17 cellular contexts compared by ENCODE assay signal in the genomic region with DNA sequence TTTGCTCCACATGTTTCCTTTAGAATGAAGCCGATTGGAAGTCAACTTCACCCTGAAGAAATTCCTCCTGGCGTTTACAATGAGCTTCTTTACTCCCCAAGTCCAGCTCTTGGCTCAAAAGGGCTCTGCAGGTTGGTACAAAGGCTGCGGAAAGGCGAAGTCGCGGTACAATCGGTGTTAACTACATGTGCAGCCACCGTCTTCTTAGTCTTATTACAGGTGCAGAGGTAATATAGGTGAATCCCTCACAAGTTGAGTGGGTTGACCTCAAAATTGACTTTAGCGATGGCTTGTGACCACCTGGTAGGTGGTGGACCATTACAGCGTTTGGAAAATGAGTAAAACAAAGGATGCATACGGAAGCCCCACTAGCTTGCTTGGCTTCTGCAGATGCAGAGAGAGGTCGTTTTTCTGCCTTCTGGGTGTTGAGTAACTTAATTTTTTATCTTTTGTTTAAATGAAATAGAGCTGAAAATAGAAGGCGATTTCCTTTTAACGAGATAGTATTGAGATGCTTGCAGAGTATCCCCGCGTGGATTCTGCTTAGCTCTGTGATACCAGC.
A peak's percentile ranks its signal among the peaks of the same experiment; 100 is the strongest.
DNase-seq lines count a peak whose midpoint lies in the region; ATAC-seq and TF ChIP-seq lines count a peak whose summit lies in the region.
"Had no signal": no experiment of that assay in that cellular context is flagged by ENCODE, and none has a peak within 500 bp of the region (broad histone marks: within the 10 kb centered on the region; RNA-seq: fewer than 3 reads in every experiment).

No MANE protein-coding gene starts in this region.

- H3K36me3 ChIP-seq in A673 (ENCODE audit: insufficient read depth, low read length, poor library complexity, severe bottlenecking) (no peaks in the 10 kb centered on the region), HUES48 (ENCODE audit: control insufficient read depth, insufficient read depth, low read length) (no peaks in the 10 kb centered on the region), endodermal cell (ENCODE audit: control insufficient read depth, insufficient read depth, low read length) (no peaks in the 10 kb centered on the region)
- H3K36me3 ChIP-seq: breast epithelium, heart left ventricle, left ventricle myocardium inferior had no signal

- 12% methylated on average over 16 of the region's 16 CpGs for WGBS in endodermal cell (ENCODE audit: insufficient coverage in 1 of 2, insufficient read length in 1 of 2), 2 experiments

- no TSS peak for BruUV-seq in A673 (replicated peaks; lab: Mats Ljungman, UMichigan)

- H3K4me1 Mint-ChIP-seq in endodermal cell (peaks cover 9% of the 10 kb centered on the region), naive B cell (peaks cover 7 to 13% (median 12%) of the 10 kb centered on the region in 3 donors)

- ATAC-seq in naive B cell (ENCODE audit: low read depth in 2 of 2), result no peak
- ATAC-seq in GM21526 (IDR thresholded peaks at IDR 0.05; ENCODE audit: low FRiP score, unreplicated experiment), result no peak
- ATAC-seq in HG02642 (IDR thresholded peaks at IDR 0.05; ENCODE audit: poor library complexity, unreplicated experiment), result no peak
- ATAC-seq: activated T-cell treated with anti-CD3 and anti-CD28 coated beads, Interleukin-2, amount 50 U/mL, for 4 hours; heart left ventricle had no signal

- H3K27me3 Mint-ChIP-seq in endodermal cell (ENCODE audit: insufficient read depth) (peaks cover 94% of the 10 kb centered on the region), naive B cell (peaks cover 76 to 95% (median 84%) of the 10 kb centered on the region in 3 donors)

- H3K9ac ChIP-seq in HUES48 (ENCODE audit: low read depth, low read length), result no peak overlapping the region
- no peak overlapping the region for H3K9ac ChIP-seq in endodermal cell (ENCODE audit: extremely low read depth, low read length, poor library complexity, severe bottlenecking)

- peak overlapping the region; percentile 38 for H3K4me3 ChIP-seq in A673 (ENCODE audit: low read depth, low read length, poor library complexity, severe bottlenecking)
- H3K4me3 ChIP-seq in HUES48 (ENCODE audit: low read depth, low read length), result peak overlapping the region; percentile 64
- H3K4me3 ChIP-seq in endodermal cell (ENCODE audit: low read length), result peak overlapping the region; percentile 88
- H3K4me3 ChIP-seq: breast epithelium, dorsolateral prefrontal cortex, heart left ventricle, left ventricle myocardium inferior had no signal

- H3K27ac ChIP-seq in A673 (ENCODE audit: low read depth, low read length, poor library complexity, severe bottlenecking) (no peak overlapping the region), HUES48 (ENCODE audit: low read depth, low read length) (no peak overlapping the region), endodermal cell (ENCODE audit: low read depth, low read length) (no peak overlapping the region)
- H3K27ac ChIP-seq: breast epithelium, dorsolateral prefrontal cortex, heart left ventricle, left ventricle myocardium inferior had no signal

- H3K27me3 ChIP-seq in A673 (replicated peaks; ENCODE audit: insufficient read depth, low read depth, low read length, poor library complexity), result peaks cover 28% of the 10 kb centered on the region
- peaks cover 83% of the 10 kb centered on the region for H3K27me3 ChIP-seq in HUES48 (ENCODE audit: control insufficient read depth, insufficient read depth, low read length)
- H3K27me3 ChIP-seq in endodermal cell (ENCODE audit: control insufficient read depth, insufficient read depth, low read length, poor library complexity, severe bottlenecking), result peaks cover 85% of the 10 kb centered on the region

- DNase-seq in A673 (ENCODE audit: low spot score) (no peak), endodermal cell (no peak), naive B cell (no peak), dermis blood vessel endothelial cell (no peak), nucleus accumbens (lab: John Stamatoyannopoulos, UW) (no peak)
- DNase-seq: activated CD4-positive, alpha-beta T cell treated with anti-CD3 and anti-CD28 coated beads, Interleukin-2, amount 10 ng/mL, durations not matched to agents 7 days and 5 days; activated T-cell treated with anti-CD3 and anti-CD28 coated beads, Interleukin-2, amount 50 U/mL, for 4 hours; dorsolateral prefrontal cortex; heart left ventricle; left ventricle myocardium inferior; NCI-H2081 treated with DMSO at 0.1 percent for 48 hours; NCI-H524 had no signal

- no peak overlapping the region for H3K27ac Mint-ChIP-seq in endodermal cell
- H3K27ac Mint-ChIP-seq in naive B cell, result peak overlapping the region in 2 of 6 donors; percentile 52 to 58
- H3K27ac Mint-ChIP-seq: activated CD4-positive, alpha-beta T cell treated with anti-CD3 and anti-CD28 coated beads, Interleukin-2, amount 10 ng/mL, durations not matched to agents 7 days and 5 days; activated naive CD8-positive, alpha-beta T cell had no signal

- TF ChIP-seq CTCF in A673 (conservative IDR thresholded peaks at IDR 0.05; ENCODE audit: low read depth, low read length), result no peak
- TF ChIP-seq CTCF in endodermal cell (conservative IDR thresholded peaks at IDR 0.05), result no peak

- H3K9me3 ChIP-seq in A673 (ENCODE audit: low read depth, low read length, poor library complexity, severe bottlenecking) (no peaks in the 10 kb centered on the region), HUES48 (ENCODE audit: control insufficient read depth, insufficient read depth, low read length) (no peaks in the 10 kb centered on the region), endodermal cell (ENCODE audit: control insufficient read depth, low read length) (no peaks in the 10 kb centered on the region)
- H3K9me3 ChIP-seq: breast epithelium, heart left ventricle, left ventricle myocardium inferior had no signal

- CTCF ChIA-PET in A673 (lab: Charles Lee), result no interaction called here

- H3K4me3 Mint-ChIP-seq in endodermal cell (peak overlapping the region; percentile 60), naive B cell (peak overlapping the region in 5 of 8 donors; percentile 6 to 67 (median 34))
- H3K4me3 Mint-ChIP-seq: activated CD4-positive, alpha-beta T cell treated with anti-CD3 and anti-CD28 coated beads, Interleukin-2, amount 10 ng/mL, durations not matched to agents 7 days and 5 days; activated T-cell treated with anti-CD3 and anti-CD28 coated beads, Interleukin-2, amount 50 U/mL, for 4 hours had no signal

- H3K36me3 Mint-ChIP-seq in endodermal cell (ENCODE audit: low read depth) (no peaks in the 10 kb centered on the region), naive B cell (peaks cover 4 to 22% of the 10 kb centered on the region in 2 donors)

- POLR2A ChIA-PET in A673 (lab: Charles Lee; ENCODE audit: low non-redundant PET), result no interaction called here

- intact Hi-C loops in A673 (cut with micrococcal nuclease; ENCODE audit: unreplicated experiment), result no loop called here

- peaks cover 2% of the 10 kb centered on the region for H3K9me3 Mint-ChIP-seq in endodermal cell
- H3K9me3 Mint-ChIP-seq in naive B cell, result peaks cover 3 to 34% (median 14%) of the 10 kb centered on the region in 7 donors
- H3K9me3 Mint-ChIP-seq: activated CD4-positive, alpha-beta T cell treated with anti-CD3 and anti-CD28 coated beads, Interleukin-2, amount 10 ng/mL, durations not matched to agents 7 days and 5 days; activated T-cell treated with anti-CD3 and anti-CD28 coated beads, Interleukin-2, amount 50 U/mL, for 4 hours had no signal

- H3K4me1 ChIP-seq in A673 (ENCODE audit: insufficient read depth, low read length, poor library complexity, severe bottlenecking) (no peaks in the 10 kb centered on the region), HUES48 (ENCODE audit: control insufficient read depth, insufficient read depth, low read length) (peaks cover 6% of the 10 kb centered on the region; the same call in 1 of the 2 replicates), endodermal cell (ENCODE audit: control insufficient read depth, insufficient read depth, low read length) (no peaks in the 10 kb centered on the region)
- H3K4me1 ChIP-seq: breast epithelium had no signal

Comparison
In these comparisons a context has a peak if more than half of its experiments do, and no peak if none do; other contexts are left out.
1. H3K4me3 ChIP-seq: peak in every context shown above with its lines; median percentile 88 in endodermal cell; 64 in HUES48; 38 in A673.